Comparison of ENCODE assay signal across 9 cellular contexts in genomic region chr12:66189476-66189823, GRCh38. TPM values are rescaled to one million over a fixed set of nuclear protein-coding genes. Genes with fewer than 3 reads are reported as not detected.
DNase-seq lines count a peak whose midpoint lies in the region; ATAC-seq, FAIRE-seq and TF ChIP-seq lines count a peak whose summit lies in the region.
"Had no signal": no experiment of that assay in that cellular context is flagged by ENCODE, and none has a peak within 500 bp of the region (broad histone marks: within the 10 kb centered on the region; RNA-seq: fewer than 3 reads in every experiment).

No MANE protein-coding gene starts in this region.

- H3K27me3 Mint-ChIP-seq in GM23338 (ENCODE audit: insufficient read depth, low read depth, poor library complexity) = peaks cover 45% of the 10 kb centered on the region

- peak overlapping the region; percentile 66 for H3K4me3 Mint-ChIP-seq in GM23338

- TF ChIP-seq CTCF in GM23338 (conservative IDR thresholded peaks at IDR 0.05; ENCODE audit: low read depth in 2 of 2) (no peak), GM12878 (IDR thresholded peaks at IDR 0.05 in 2 of 3, conservative IDR thresholded peaks at IDR 0.05 in 1 of 3; ENCODE audit: control insufficient read depth in 2 of 3, extremely low read depth in 1 of 3, insufficient read depth in 1 of 3, low read depth in 3 of 3, low read length in 3 of 3) (no peak), GM13977 (IDR thresholded peaks at IDR 0.05; ENCODE audit: extremely low read depth, insufficient read depth, missing control alignments) (no peak)

- no peaks in the 10 kb centered on the region for H3F3A ChIP-seq in GM23338 (replicated peaks; ENCODE audit: low read depth)

- 33% methylated on average over 18 of the region's 21 CpGs for WGBS in GM12878 (ENCODE audit: insufficient coverage, insufficient replicate concordance, low lambda C conversion rate, missing lambda C conversion rate)

- peaks cover 14% of the 10 kb centered on the region for H3K4me1 ChIP-seq in ACC112 (ENCODE audit: control insufficient read depth, insufficient read depth, low read length, unreplicated experiment)
- 0 out of 2 replicates have a peak, but pooled peaks cover 7% of the 10 kb centered on the region for H3K4me1 ChIP-seq in GM23338 (ENCODE audit: insufficient read depth)
- H3K4me1 ChIP-seq in GM12878 (ENCODE audit: control insufficient read depth, insufficient read depth, low read length) = peaks cover 15% of the 10 kb centered on the region
- H3K4me1 ChIP-seq in mononuclear cell (ENCODE audit: insufficient read depth, low read length) = peaks cover 58% of the 10 kb centered on the region

- peak overlapping the region; percentile 75 for H3K9ac ChIP-seq in GM12878 (ENCODE audit: control insufficient read depth, insufficient read depth, low read length)

- H3K4me2 ChIP-seq in GM23338 (peak overlapping the region; percentile 74), GM12878 (ENCODE audit: control insufficient read depth, insufficient read depth) (peak overlapping the region; percentile 90; the same call in 1 of the 2 replicates)

- peaks cover 51% of the 10 kb centered on the region for H3K79me2 ChIP-seq in ACC112 (ENCODE audit: control insufficient read depth, insufficient read depth, low read length, unreplicated experiment)
- no peaks in the 10 kb centered on the region for H3K79me2 ChIP-seq in GM23338 (replicated peaks; ENCODE audit: insufficient read depth)
- peaks cover 8% of the 10 kb centered on the region for H3K79me2 ChIP-seq in GM12878 (ENCODE audit: control insufficient read depth, insufficient read depth, low read length)

- H3K27ac Mint-ChIP-seq in GM23338 = no peak overlapping the region

- intact Hi-C loops in GM12878 (cut with micrococcal nuclease; ENCODE audit: unreplicated experiment) = no loop called here

- no TSS peak for BruUV-seq in GM12878 (replicated peaks; lab: Mats Ljungman, UMichigan)

- peak overlapping the region; percentile 85 for H3K27ac ChIP-seq in ACC112 (ENCODE audit: low read depth, low read length)
- no peak overlapping the region for H3K27ac ChIP-seq in GM23338 (ENCODE audit: low read depth)
- peak overlapping the region; percentile 56 for H3K27ac ChIP-seq in GM12878 (ENCODE audit: control insufficient read depth, insufficient read depth)

- ATAC-seq in GM23338 (no peak), GM12878 (no peak), GM18517 (IDR thresholded peaks at IDR 0.05; ENCODE audit: unreplicated experiment) (no peak)

- 0 out of 2 replicates have a peak, but pooled peaks cover 3% of the 10 kb centered on the region for H3K9me2 ChIP-seq in GM23338 (ENCODE audit: insufficient read depth)

- H3K36me3 Mint-ChIP-seq in GM23338 (ENCODE audit: low read depth) = no peaks in the 10 kb centered on the region; the same call in 2 of the 3 replicates

- CTCF ChIA-PET in GM12878 (lab: Yijun Ruan, JAX) = interaction anchor here (0.9 to 2.7 kb wide), 2 partner anchors 13 to 20 kb away, joined by 3 to 9 read pairs; no protein-coding TSS in a partner anchor

- H3K9me3 Mint-ChIP-seq in GM23338 = peaks cover 3% of the 10 kb centered on the region; the same call in 1 of the 3 replicates

- H3K36me3 ChIP-seq in ACC112 (ENCODE audit: insufficient read depth, low read length) (0 out of 2 replicates have a peak, but pooled peaks cover 2% of the 10 kb centered on the region), GM23338 (ENCODE audit: insufficient read depth) (no peaks in the 10 kb centered on the region), GM12878 (ENCODE audit: control insufficient read depth in 2 of 2, insufficient read depth in 2 of 2, low read length in 1 of 2) (no peaks in the 10 kb centered on the region; a peak in 1 of 4 replicates)

- H3K4me3 ChIP-seq in ACC112 (ENCODE audit: low read depth, low read length) = peak overlapping the region; percentile 97
- H3K4me3 ChIP-seq in GM23338 = peak overlapping the region; percentile 59
- peak overlapping the region; percentile 55; the same call in 1 of the 2 replicates for H3K4me3 ChIP-seq in GM12878
- H3K4me3 ChIP-seq in mononuclear cell (ENCODE audit: low read length) = peak overlapping the region; percentile 70

- POLR2A ChIA-PET in GM12878 (lab: Charles Lee) = interaction anchor here (0.9 to 1.6 kb wide), 5 partner anchors 8 to 140 kb away, joined by 3 to 4 read pairs (median 3); no protein-coding TSS in a partner anchor

- H3K27me3 ChIP-seq in ACC112 (ENCODE audit: insufficient read depth, low read length) = no peaks in the 10 kb centered on the region
- H3K27me3 ChIP-seq in GM23338 (ENCODE audit: insufficient read depth) = peaks cover 47% of the 10 kb centered on the region
- peaks cover 0 to 5% of the 10 kb centered on the region in 2 experiments; a peak in 1 of 4 replicates for H3K27me3 ChIP-seq in GM12878 (replicated peaks in 1 of 2; ENCODE audit: control insufficient read depth in 2 of 2, insufficient read depth in 2 of 2, low read length in 1 of 2)
- H3K27me3 ChIP-seq in mononuclear cell (ENCODE audit: insufficient read depth, low read length) = peaks cover 12% of the 10 kb centered on the region

- H3K4me1 Mint-ChIP-seq in GM23338 = no peaks in the 10 kb centered on the region

- TF ChIP-seq EP300 in GM12878 (IDR thresholded peaks at IDR 0.05; ENCODE audit: borderline replicate concordance in 1 of 2, control insufficient read depth in 1 of 2, low read depth in 2 of 2, low read length in 2 of 2) = no peak

- DNase-seq in GM23338 (ENCODE audit: low spot score) (no peak), GM12878 (ENCODE audit: low read depth, low spot score) (no peak), GDM1 (lab: John Stamatoyannopoulos, UW) (no peak), GM13977 (ENCODE audit: low spot score) (no peak), NCI-H2029 treated with DMSO at 0.1 percent for 48 hours (lab: John Stamatoyannopoulos, UW) (no peak)
- DNase-seq: NCI-H526 treated with DMSO at 0.1 percent for 48 hours had no signal

- no peaks in the 10 kb centered on the region for H4K20me1 ChIP-seq in GM23338 (replicated peaks; ENCODE audit: insufficient read depth)
- no peaks in the 10 kb centered on the region for H4K20me1 ChIP-seq in GM12878 (ENCODE audit: control insufficient read depth, insufficient read depth)

- H3K9me3 ChIP-seq in GM12878 (replicated peaks; ENCODE audit: control insufficient read depth, insufficient read depth, low read length) = no peaks in the 10 kb centered on the region; the same call in 2 of the 3 replicates
- no peaks in the 10 kb centered on the region for H3K9me3 ChIP-seq in mononuclear cell (ENCODE audit: low read depth, low read length)

- no peak for TF ChIP-seq POLR2A in GM12878 (IDR thresholded peaks at IDR 0.05; ENCODE audit: low read depth, low read length)

- no peak for FAIRE-seq in GM12878 (lab: Jason Lieb, UNC)

- RAD21 ChIA-PET in GM12878 (lab: Charles Lee; ENCODE audit: unreplicated experiment) = interaction anchor here (1.6 kb wide), 1 partner anchor 20 kb away, joined by 5 read pairs; the partner anchor contains the start of gene TMBIM4

- SMC1A ChIA-PET in GM12878 (lab: Charles Lee; ENCODE audit: uncharacterized antibody, unreplicated experiment) = interaction anchor here (1.0 to 2.4 kb wide), 7 partner anchors 10 to 52 kb away, joined by 3 to 11 read pairs (median 3); no protein-coding TSS in a partner anchor

- H2AFZ ChIP-seq in ACC112 (ENCODE audit: low read length, unreplicated experiment) (peak overlapping the region; percentile 94), GM23338 (peak overlapping the region; percentile 94; the same call in 1 of the 2 replicates), GM12878 (ENCODE audit: control insufficient read depth, low read depth, low read length) (peak overlapping the region; percentile 66)

- TF ChIP-seq RAD21 in GM12878 (IDR thresholded peaks at IDR 0.05; ENCODE audit: insufficient read depth, low read depth, low read length) = no peak

- in situ Hi-C loops in GM12878 (cut with MboI) (no loop called here), GM13977 (cut with MboI; ENCODE audit: low pct_unique_long_range_greater_than_20kb, low sequenced_read_pairs, unreplicated experiment) (no loop called here)

RNA-seq across cellular contexts. Expression of gene IRAK3, which starts 0.4 kb away (rescaled TPM):
- total RNA-seq in GM23338 (2014; rRNA removed; shearing (Covaris generic)) = 1.6 and 1.8 TPM in 2 replicates
- polyA plus RNA-seq in GM23338 (2016; fragmentation: Nextera tagmentation; extraction: Ambion mirVana) (0.47 and 0.53 TPM in 2 replicates), GM12878 (2011; rRNA removed) (14.1 and 20.6 TPM in 2 replicates), GM12878 (2014; fragmentation: Illumina TruSeq; extraction: Trizol) (7.7 and 11.4 TPM in 2 replicates), GM12878 (2014; fragmentation: Nextera tagmentation; extraction: Ambion mirVana) (1 to 10 TPM; 1.4 to 1.5 TPM), GM12878 (2014; rRNA removed) (4.8 and 5.6 TPM in 2 replicates), GM12878 (2016; fragmentation: Nextera tagmentation; extraction: Ambion mirVana) (1 to 10 TPM; 4.0 to 4.2 TPM)
- total RNA-seq in GM12878 (2013; cell fraction: nucleolus; rRNA removed) = 42.7 and 43.6 TPM in 2 replicates
- total RNA-seq in GM12878 (2014; rRNA removed) (5.3 and 5.9 TPM in 2 replicates), GM12878 (2014; rRNA removed; fragmentation: Illumina TruSeq; extraction: Trizol) (7.6 and 7.7 TPM in 2 replicates), GM12878 (2021) (8.5 and 8.7 TPM in 2 replicates), mononuclear cell (57.5 TPM)
- 1.7 TPM for polyA plus RNA-seq in GM12878 (2011; ENCODE audit: low read depth)
- 5.2 and 6.0 TPM in 2 replicates for polyA plus RNA-seq in GM12878 (2011; cell fraction: cytosol; rRNA removed)
- 14.9 and 15.3 TPM in 2 replicates for polyA plus RNA-seq in GM12878 (2011; cell fraction: nucleus; rRNA removed)
- 2.1 and 2.7 TPM in 2 replicates for polyA plus RNA-seq in GM12878 (2012)
- 12.9 and 17.6 TPM in 2 replicates for polyA minus RNA-seq in GM12878 (2011; rRNA and poly(A)+ RNA removed)
- 4.0 and 5.7 TPM in 2 replicates for polyA minus RNA-seq in GM12878 (2011; cell fraction: cytosol; rRNA and poly(A)+ RNA removed)
- polyA minus RNA-seq in GM12878 (2011; cell fraction: nucleus; rRNA and poly(A)+ RNA removed) = 10.5 and 13.1 TPM in 2 replicates

RNA-seq across cellular contexts. Expression of gene TMBIM4, which starts 19.7 kb away (rescaled TPM):
- 56.7 and 63.6 TPM in 2 replicates for total RNA-seq in GM23338 (2014; rRNA removed; shearing (Covaris generic))
- polyA plus RNA-seq in GM23338 (2016; fragmentation: Nextera tagmentation; extraction: Ambion mirVana) = 55.9 and 59.6 TPM in 2 replicates
- 72.9 and 76.6 TPM in 2 replicates for total RNA-seq in GM12878 (2013; cell fraction: nucleolus; rRNA removed)
- total RNA-seq in GM12878 (2014; rRNA removed) = 38.8 and 54.2 TPM in 2 replicates
- total RNA-seq in GM12878 (2014; rRNA removed; fragmentation: Illumina TruSeq; extraction: Trizol) = 45.8 and 49.8 TPM in 2 replicates
- total RNA-seq in GM12878 (2021) = 37.8 and 52.1 TPM in 2 replicates
- polyA plus RNA-seq in GM12878 (2011; ENCODE audit: low read depth) = 12.9 TPM
- polyA plus RNA-seq in GM12878 (2011; rRNA removed) = 105 and 129 TPM in 2 replicates
- 64.1 and 116 TPM in 2 replicates for polyA plus RNA-seq in GM12878 (2011; cell fraction: cytosol; rRNA removed)
- 33.5 and 63.2 TPM in 2 replicates for polyA plus RNA-seq in GM12878 (2011; cell fraction: nucleus; rRNA removed)
- 53.6 and 58.1 TPM in 2 replicates for polyA plus RNA-seq in GM12878 (2012)
- 39.0 and 60.8 TPM in 2 replicates for polyA plus RNA-seq in GM12878 (2014; fragmentation: Illumina TruSeq; extraction: Trizol)
- 100 to 1,000 TPM; 261 to 341 TPM for polyA plus RNA-seq in GM12878 (2014; fragmentation: Nextera tagmentation; extraction: Ambion mirVana)
- 55.0 and 56.4 TPM in 2 replicates for polyA plus RNA-seq in GM12878 (2014; rRNA removed)
- 100 to 1,000 TPM; 175 to 176 TPM for polyA plus RNA-seq in GM12878 (2016; fragmentation: Nextera tagmentation; extraction: Ambion mirVana)
- 22.7 and 31.3 TPM in 2 replicates for polyA minus RNA-seq in GM12878 (2011; rRNA and poly(A)+ RNA removed)
- polyA minus RNA-seq in GM12878 (2011; cell fraction: cytosol; rRNA and poly(A)+ RNA removed) = 19.1 and 32.4 TPM in 2 replicates
- 9.3 and 38.6 TPM in 2 replicates for polyA minus RNA-seq in GM12878 (2011; cell fraction: nucleus; rRNA and poly(A)+ RNA removed)
- 69.9 TPM for total RNA-seq in mononuclear cell

RNA-seq across cellular contexts. Expression of gene LLPH, which starts 58.9 kb away (rescaled TPM):
- 7.1 and 10.7 TPM in 2 replicates for total RNA-seq in GM23338 (2014; rRNA removed; shearing (Covaris generic))
- polyA plus RNA-seq in GM23338 (2016; fragmentation: Nextera tagmentation; extraction: Ambion mirVana) = 49.7 and 56.6 TPM in 2 replicates
- total RNA-seq in GM12878 (2013; cell fraction: nucleolus; rRNA removed) = 7.6 and 8.9 TPM in 2 replicates
- total RNA-seq in GM12878 (2014; rRNA removed) = 15.2 and 18.1 TPM in 2 replicates
- 55.7 and 60.6 TPM in 2 replicates for total RNA-seq in GM12878 (2014; rRNA removed; fragmentation: Illumina TruSeq; extraction: Trizol)
- 26.5 and 29.3 TPM in 2 replicates for total RNA-seq in GM12878 (2021)
- polyA plus RNA-seq in GM12878 (2011; ENCODE audit: low read depth) = 24.3 TPM
- polyA plus RNA-seq in GM12878 (2011; rRNA removed) = 24.7 and 47.0 TPM in 2 replicates
- 4.5 and 4.6 TPM in 2 replicates for polyA plus RNA-seq in GM12878 (2011; cell fraction: cytosol; rRNA removed)
- 2.8 and 5.9 TPM in 2 replicates for polyA plus RNA-seq in GM12878 (2011; cell fraction: nucleus; rRNA removed)
- 31.6 and 47.3 TPM in 2 replicates for polyA plus RNA-seq in GM12878 (2012)
- polyA plus RNA-seq in GM12878 (2014; fragmentation: Illumina TruSeq; extraction: Trizol) = 80.2 and 102 TPM in 2 replicates
- polyA plus RNA-seq in GM12878 (2014; fragmentation: Nextera tagmentation; extraction: Ambion mirVana) = 100 to 1,000 TPM in 1 of 2 experiments, 10 to 100 TPM in 1; 96.1 to 107 TPM
- 27.6 and 31.1 TPM in 2 replicates for polyA plus RNA-seq in GM12878 (2014; rRNA removed)
- polyA plus RNA-seq in GM12878 (2016; fragmentation: Nextera tagmentation; extraction: Ambion mirVana) = 10 to 100 TPM; 82.5 to 83.4 TPM
- 1.8 and 2.4 TPM in 2 replicates for polyA minus RNA-seq in GM12878 (2011; rRNA and poly(A)+ RNA removed)
- polyA minus RNA-seq in GM12878 (2011; cell fraction: cytosol; rRNA and poly(A)+ RNA removed) = 1.4 and 1.9 TPM in 2 replicates
- 2.9 and 4.2 TPM in 2 replicates for polyA minus RNA-seq in GM12878 (2011; cell fraction: nucleus; rRNA and poly(A)+ RNA removed)
- 5.0 TPM for total RNA-seq in mononuclear cell
